39 cellular contexts compared by ENCODE assay signal in the genomic region with DNA sequence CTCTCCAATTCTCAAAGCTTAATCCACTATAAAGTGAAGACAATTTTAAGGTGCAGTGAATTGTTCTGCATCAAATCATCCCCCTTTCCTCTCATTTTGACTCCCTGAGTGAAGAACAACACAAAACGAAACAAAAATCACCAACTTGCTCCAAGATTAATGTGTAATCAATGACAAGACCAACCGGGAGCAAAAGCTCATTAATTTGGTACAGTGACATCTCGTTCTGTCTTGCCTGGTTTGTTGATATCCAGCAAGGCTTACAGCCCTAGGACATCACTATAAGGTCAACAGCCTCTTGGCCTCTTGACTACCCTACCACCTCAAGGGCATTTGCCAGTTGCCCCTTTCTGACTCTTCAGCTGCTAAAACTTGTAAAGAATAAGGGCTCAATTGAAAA.
"Had no signal": no experiment of that assay in that cellular context is flagged by ENCODE, and none has a peak within 500 bp of the region (broad histone marks: within the 10 kb centered on the region; RNA-seq: fewer than 3 reads in every experiment).

No MANE protein-coding gene starts in this region.

- H3K27ac Mint-ChIP-seq: activated naive CD4-positive, alpha-beta T cell treated with anti-CD3 and anti-CD28 coated beads for 36 hours; activated naive CD4-positive, alpha-beta T cell treated with anti-CD3 and anti-CD28 coated beads, Interleukin-2, amount 10 ng/mL, durations not matched to agents 7 days and 5 days; activated naive CD4-positive, alpha-beta T cell treated with anti-CD3 and anti-CD28 coated beads, Interleukin-2, amount 50 U/mL, for 24 hours; activated naive CD4-positive, alpha-beta T cell treated with anti-CD3 and anti-CD28 coated beads, Interleukin-2, amount 50 U/mL, for 72 hours; activated naive CD8-positive, alpha-beta T cell; activated naive CD8-positive, alpha-beta T cell treated with anti-CD3 and anti-CD28 coated beads for 36 hours; activated naive CD8-positive, alpha-beta T cell treated with anti-CD3 and anti-CD28 coated beads, Interleukin-2, amount 10 ng/mL, durations not matched to agents 7 days and 5 days; activated naive CD8-positive, alpha-beta T cell treated with anti-CD3 and anti-CD28 coated beads, Interleukin-2, amount 50 U/mL, for 24 hours; activated T-cell treated with anti-CD3 and anti-CD28 coated beads, Interleukin-2, amount 50 U/mL, for 24 hours; activated T-cell treated with anti-CD3 and anti-CD28 coated beads, Interleukin-2, amount 50 U/mL, for 72 hours; activated T-helper 1 cell treated with anti-CD3 and anti-CD28 coated beads, Interleukin-12 subunit alpha, Interleukin-12 subunit beta, Interleukin-2, Interleukin-4 antibody, amounts not matched to agents 30 ng/mL and 10 ng/mL and 1 ng/mL, durations not matched to agents 14 hours and 24 hours and 36 hours; activated T-helper 17 cell treated with anti-CD3 and anti-CD28 coated beads, Interleukin-2, amount 50 U/mL, for 72 hours; activated T-helper 2 cell treated with anti-CD3 and anti-CD28 coated beads, Interferon-gamma antibody, Interleukin-2, Interleukin-4, amounts not matched to agents 10 μg/mL and 5 μg/mL and 100 μg/mL, durations not matched to agents 14 hours and 24 hours and 36 hours; brain had no signal

- H3K27ac ChIP-seq: adrenal gland, ascending aorta, brain microvascular endothelial cell, breast epithelium had no signal

- H3K4me3 ChIP-seq: adrenal gland, ascending aorta, breast epithelium had no signal

- H3K9me3 ChIP-seq: adrenal gland, ascending aorta, breast epithelium had no signal

- FAIRE-seq: astrocyte, bronchial epithelial cell had no signal

- H3K4me1 ChIP-seq: adrenal gland, ascending aorta, breast epithelium had no signal

- H3K36me3 ChIP-seq: adrenal gland, ascending aorta, brain microvascular endothelial cell, breast epithelium had no signal

- H3K27me3 ChIP-seq: adrenal gland, ascending aorta, brain microvascular endothelial cell, breast epithelium had no signal

- H3K27me3 Mint-ChIP-seq: activated naive CD4-positive, alpha-beta T cell treated with anti-CD3 and anti-CD28 coated beads, Interleukin-2, amount 10 ng/mL, durations not matched to agents 7 days and 5 days; activated naive CD4-positive, alpha-beta T cell treated with anti-CD3 and anti-CD28 coated beads, Interleukin-2, amount 50 U/mL, for 24 hours; activated naive CD8-positive, alpha-beta T cell; activated naive CD8-positive, alpha-beta T cell treated with anti-CD3 and anti-CD28 coated beads for 36 hours; activated naive CD8-positive, alpha-beta T cell treated with anti-CD3 and anti-CD28 coated beads, Interleukin-2, amount 10 ng/mL, durations not matched to agents 7 days and 5 days; activated naive CD8-positive, alpha-beta T cell treated with anti-CD3 and anti-CD28 coated beads, Interleukin-2, amount 50 U/mL, for 24 hours; activated T-cell treated with anti-CD3 and anti-CD28 coated beads, Interleukin-2, amount 50 U/mL, for 24 hours; activated T-helper 17 cell treated with anti-CD3 and anti-CD28 coated beads, Interleukin-2, amount 50 U/mL, for 72 hours; central memory CD8-positive, alpha-beta T cell had no signal

- DNase-seq: activated effector memory CD4-positive, alpha-beta T cell treated with anti-CD3 and anti-CD28 coated beads, Interleukin-2, amount 50 U/mL, for 16 hours; activated effector memory CD4-positive, alpha-beta T cell treated with Interleukin-2 at 50 U/mL for 16 hours; activated gamma-delta T cell; activated gamma-delta T cell treated with Interleukin-2 at 50 U/mL for 16 hours; activated naive CD4-positive, alpha-beta T cell; activated naive CD4-positive, alpha-beta T cell treated with anti-CD3 and anti-CD28 coated beads for 36 hours; activated naive CD4-positive, alpha-beta T cell treated with anti-CD3 and anti-CD28 coated beads, Interleukin-2, amount 10 ng/mL, durations not matched to agents 7 days and 5 days; activated naive CD4-positive, alpha-beta T cell treated with anti-CD3 and anti-CD28 coated beads, Interleukin-2, amount 50 U/mL, for 16 hours; activated naive CD4-positive, alpha-beta T cell treated with Interleukin-2 at 50 U/mL for 16 hours; activated naive CD8-positive, alpha-beta T cell treated with anti-CD3 and anti-CD28 coated beads for 36 hours; activated naive CD8-positive, alpha-beta T cell treated with anti-CD3 and anti-CD28 coated beads, Interleukin-2, amount 10 ng/mL, durations not matched to agents 7 days and 5 days; activated naive CD8-positive, alpha-beta T cell treated with anti-CD3 and anti-CD28 coated beads, Interleukin-2, amount 50 U/mL, for 24 hours; activated T-cell treated with anti-CD3 and anti-CD28 coated beads for 4 hours; activated T-cell treated with anti-CD3 and anti-CD28 coated beads, Interleukin-2, amount 50 U/mL, for 1 hour; activated T-cell treated with anti-CD3 and anti-CD28 coated beads, Interleukin-2, amount 50 U/mL, for 24 hours; activated T-cell treated with anti-CD3 and anti-CD28 coated beads, Interleukin-2, amount 50 U/mL, for 4 hours; activated T-cell treated with anti-CD3 and anti-CD28 coated beads, Interleukin-2, amount 50 U/mL, for 48 hours; activated T-cell treated with anti-CD3 and anti-CD28 coated beads, Interleukin-2, amount 50 U/mL, for 72 hours; adrenal gland; amniotic stem cell; amygdala; anterior cingulate cortex; aorta; brain microvascular endothelial cell; caudate nucleus; central memory CD4-positive, alpha-beta T cell; cerebellar nuclear complex had no signal

- ATAC-seq: activated naive CD4-positive, alpha-beta T cell treated with anti-CD3 and anti-CD28 coated beads, Interleukin-2, amount 50 U/mL, for 72 hours; activated naive CD8-positive, alpha-beta T cell treated with anti-CD3 and anti-CD28 coated beads, Interleukin-2, amount 50 U/mL, for 24 hours; activated T-cell treated with anti-CD3 and anti-CD28 coated beads, Interleukin-2, amount 50 U/mL, for 4 hours; activated T-cell treated with anti-CD3 and anti-CD28 coated beads, Interleukin-2, amount 50 U/mL, for 72 hours; activated T-helper 17 cell treated with anti-CD3 and anti-CD28 coated beads, Interleukin-2, amount 50 U/mL, for 72 hours had no signal

- H3K9me3 Mint-ChIP-seq: activated naive CD4-positive, alpha-beta T cell treated with anti-CD3 and anti-CD28 coated beads, Interleukin-2, amount 50 U/mL, for 24 hours; activated naive CD8-positive, alpha-beta T cell treated with anti-CD3 and anti-CD28 coated beads, Interleukin-2, amount 50 U/mL, for 24 hours had no signal

- H3K36me3 Mint-ChIP-seq: activated naive CD4-positive, alpha-beta T cell treated with anti-CD3 and anti-CD28 coated beads, Interleukin-2, amount 10 ng/mL, durations not matched to agents 7 days and 5 days; activated naive CD4-positive, alpha-beta T cell treated with anti-CD3 and anti-CD28 coated beads, Interleukin-2, amount 50 U/mL, for 24 hours; activated naive CD4-positive, alpha-beta T cell treated with anti-CD3 and anti-CD28 coated beads, Interleukin-2, amount 50 U/mL, for 72 hours; activated naive CD8-positive, alpha-beta T cell; activated naive CD8-positive, alpha-beta T cell treated with anti-CD3 and anti-CD28 coated beads for 36 hours; activated naive CD8-positive, alpha-beta T cell treated with anti-CD3 and anti-CD28 coated beads, Interleukin-2, amount 10 ng/mL, durations not matched to agents 7 days and 5 days; brain had no signal

- H3K4me1 Mint-ChIP-seq: activated naive CD4-positive, alpha-beta T cell treated with anti-CD3 and anti-CD28 coated beads, Interleukin-2, amount 10 ng/mL, durations not matched to agents 7 days and 5 days; activated naive CD4-positive, alpha-beta T cell treated with anti-CD3 and anti-CD28 coated beads, Interleukin-2, amount 50 U/mL, for 24 hours; activated naive CD8-positive, alpha-beta T cell treated with anti-CD3 and anti-CD28 coated beads for 36 hours; activated naive CD8-positive, alpha-beta T cell treated with anti-CD3 and anti-CD28 coated beads, Interleukin-2, amount 10 ng/mL, durations not matched to agents 7 days and 5 days; activated naive CD8-positive, alpha-beta T cell treated with anti-CD3 and anti-CD28 coated beads, Interleukin-2, amount 50 U/mL, for 24 hours; activated T-helper 17 cell treated with anti-CD3 and anti-CD28 coated beads, Interleukin-2, amount 50 U/mL, for 72 hours; brain; central memory CD8-positive, alpha-beta T cell had no signal

- H3K4me3 Mint-ChIP-seq: activated naive CD4-positive, alpha-beta T cell treated with anti-CD3 and anti-CD28 coated beads for 36 hours; activated naive CD4-positive, alpha-beta T cell treated with anti-CD3 and anti-CD28 coated beads, Interleukin-2, amount 10 ng/mL, durations not matched to agents 7 days and 5 days; activated naive CD4-positive, alpha-beta T cell treated with anti-CD3 and anti-CD28 coated beads, Interleukin-2, amount 50 U/mL, for 24 hours; activated naive CD8-positive, alpha-beta T cell; activated naive CD8-positive, alpha-beta T cell treated with anti-CD3 and anti-CD28 coated beads for 36 hours; activated naive CD8-positive, alpha-beta T cell treated with anti-CD3 and anti-CD28 coated beads, Interleukin-2, amount 10 ng/mL, durations not matched to agents 7 days and 5 days; activated naive CD8-positive, alpha-beta T cell treated with anti-CD3 and anti-CD28 coated beads, Interleukin-2, amount 50 U/mL, for 24 hours; activated T-cell treated with anti-CD3 and anti-CD28 coated beads, Interleukin-2, amount 50 U/mL, for 24 hours; activated T-cell treated with anti-CD3 and anti-CD28 coated beads, Interleukin-2, amount 50 U/mL, for 4 hours; activated T-cell treated with anti-CD3 and anti-CD28 coated beads, Interleukin-2, amount 50 U/mL, for 72 hours; activated T-helper 1 cell treated with anti-CD3 and anti-CD28 coated beads, Interleukin-12 subunit alpha, Interleukin-12 subunit beta, Interleukin-2, Interleukin-4 antibody, amounts not matched to agents 30 ng/mL and 10 ng/mL and 1 ng/mL, durations not matched to agents 14 hours and 24 hours and 36 hours; activated T-helper 17 cell treated with anti-CD3 and anti-CD28 coated beads, Interleukin-2, amount 50 U/mL, for 72 hours; brain; central memory CD8-positive, alpha-beta T cell had no signal
